Comparison of ENCODE assay signal across 2 cellular contexts in the genomic region with DNA sequence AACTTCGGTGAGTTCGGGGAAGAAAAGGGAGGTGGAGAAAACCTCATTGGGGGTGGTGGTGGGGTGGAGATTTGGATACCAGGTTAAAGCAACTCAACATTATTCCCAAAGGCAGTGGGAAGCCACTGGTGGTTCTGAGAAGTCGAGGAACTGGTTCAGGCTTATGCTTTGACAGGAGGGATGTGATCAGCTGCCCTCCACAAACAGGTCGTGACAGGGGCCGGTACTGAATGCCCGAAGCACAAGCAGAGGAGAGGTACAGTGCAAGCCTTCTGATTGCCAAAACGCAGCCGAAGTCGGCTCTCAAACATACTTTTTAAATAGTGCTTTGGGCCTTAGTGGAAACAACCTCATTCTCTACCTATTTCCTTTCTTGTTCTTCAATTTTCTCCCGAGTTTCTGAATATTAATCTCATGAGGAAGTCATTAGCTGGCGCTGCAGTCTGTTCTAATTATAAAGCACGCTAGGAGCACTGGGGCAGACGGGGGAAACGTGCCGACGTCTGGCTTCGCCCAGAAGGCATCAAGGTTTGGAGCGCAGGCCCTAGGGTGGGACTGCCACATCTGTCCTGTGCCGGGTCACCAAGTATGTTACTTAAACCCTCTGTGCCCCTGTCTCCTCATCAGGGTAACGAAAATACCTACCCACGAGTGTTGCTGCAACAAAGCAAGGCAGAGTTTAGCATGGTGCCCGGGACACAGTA.
TF ChIP-seq lines count a peak whose summit lies in the region.

No MANE protein-coding gene starts in this region.

TF ChIP-seq in WTC11, 78 proteins besides CTCF, POLR2A, EP300 and RAD21 (continues in another document):
- TF ChIP-seq NR2C2 (CRISPR knock-in tag; IDR thresholded peaks at IDR 0.05): no peak
- TF ChIP-seq, protein P1, sequence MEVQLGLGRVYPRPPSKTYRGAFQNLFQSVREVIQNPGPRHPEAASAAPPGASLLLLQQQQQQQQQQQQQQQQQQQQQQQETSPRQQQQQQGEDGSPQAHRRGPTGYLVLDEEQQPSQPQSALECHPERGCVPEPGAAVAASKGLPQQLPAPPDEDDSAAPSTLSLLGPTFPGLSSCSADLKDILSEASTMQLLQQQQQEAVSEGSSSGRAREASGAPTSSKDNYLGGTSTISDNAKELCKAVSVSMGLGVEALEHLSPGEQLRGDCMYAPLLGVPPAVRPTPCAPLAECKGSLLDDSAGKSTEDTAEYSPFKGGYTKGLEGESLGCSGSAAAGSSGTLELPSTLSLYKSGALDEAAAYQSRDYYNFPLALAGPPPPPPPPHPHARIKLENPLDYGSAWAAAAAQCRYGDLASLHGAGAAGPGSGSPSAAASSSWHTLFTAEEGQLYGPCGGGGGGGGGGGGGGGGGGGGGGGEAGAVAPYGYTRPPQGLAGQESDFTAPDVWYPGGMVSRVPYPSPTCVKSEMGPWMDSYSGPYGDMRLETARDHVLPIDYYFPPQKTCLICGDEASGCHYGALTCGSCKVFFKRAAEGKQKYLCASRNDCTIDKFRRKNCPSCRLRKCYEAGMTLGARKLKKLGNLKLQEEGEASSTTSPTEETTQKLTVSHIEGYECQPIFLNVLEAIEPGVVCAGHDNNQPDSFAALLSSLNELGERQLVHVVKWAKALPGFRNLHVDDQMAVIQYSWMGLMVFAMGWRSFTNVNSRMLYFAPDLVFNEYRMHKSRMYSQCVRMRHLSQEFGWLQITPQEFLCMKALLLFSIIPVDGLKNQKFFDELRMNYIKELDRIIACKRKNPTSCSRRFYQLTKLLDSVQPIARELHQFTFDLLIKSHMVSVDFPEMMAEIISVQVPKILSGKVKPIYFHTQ (CRISPR knock-in tag; IDR thresholded peaks at IDR 0.05): no peak
- no peak for TF ChIP-seq ZNF138 (CRISPR knock-in tag; conservative IDR thresholded peaks at IDR 0.05)
- no peak for TF ChIP-seq JUN (CRISPR knock-in tag; IDR thresholded peaks at IDR 0.05)
- no peak for TF ChIP-seq PRDM15 (CRISPR knock-in tag; IDR thresholded peaks at IDR 0.05)
- no peak for TF ChIP-seq CREB1 (CRISPR knock-in tag; IDR thresholded peaks at IDR 0.05)
- no peak for TF ChIP-seq ZMAT4 (CRISPR knock-in tag; IDR thresholded peaks at IDR 0.05)
- TF ChIP-seq, protein P2, sequence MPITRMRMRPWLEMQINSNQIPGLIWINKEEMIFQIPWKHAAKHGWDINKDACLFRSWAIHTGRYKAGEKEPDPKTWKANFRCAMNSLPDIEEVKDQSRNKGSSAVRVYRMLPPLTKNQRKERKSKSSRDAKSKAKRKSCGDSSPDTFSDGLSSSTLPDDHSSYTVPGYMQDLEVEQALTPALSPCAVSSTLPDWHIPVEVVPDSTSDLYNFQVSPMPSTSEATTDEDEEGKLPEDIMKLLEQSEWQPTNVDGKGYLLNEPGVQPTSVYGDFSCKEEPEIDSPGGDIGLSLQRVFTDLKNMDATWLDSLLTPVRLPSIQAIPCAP (CRISPR knock-in tag; IDR thresholded peaks at IDR 0.05): no peak
- TF ChIP-seq HMGA2 (CRISPR knock-in tag; IDR thresholded peaks at IDR 0.05): no peak
- TF ChIP-seq ZBTB21 (CRISPR knock-in tag; IDR thresholded peaks at IDR 0.05; ENCODE audit: borderline replicate concordance): no peak
- no peak for TF ChIP-seq NFE2L1 (CRISPR knock-in tag; IDR thresholded peaks at IDR 0.05)
- no peak for TF ChIP-seq OVOL2 (CRISPR knock-in tag; IDR thresholded peaks at IDR 0.05; ENCODE audit: borderline replicate concordance)
- TF ChIP-seq GTF2I (CRISPR knock-in tag; conservative IDR thresholded peaks at IDR 0.05): no peak
- TF ChIP-seq ZNF423 (CRISPR knock-in tag; IDR thresholded peaks at IDR 0.05): no peak
- TF ChIP-seq NR3C1 (CRISPR knock-in tag; conservative IDR thresholded peaks at IDR 0.05; ENCODE audit: low read depth): no peak
- no peak for TF ChIP-seq ETV6 (CRISPR knock-in tag; IDR thresholded peaks at IDR 0.05)
- TF ChIP-seq ATF1 (CRISPR knock-in tag; IDR thresholded peaks at IDR 0.05): no peak
- no peak for TF ChIP-seq MYBL2 (CRISPR knock-in tag; IDR thresholded peaks at IDR 0.05)

TF ChIP-seq in HepG2, 621 proteins besides CTCF, POLR2A, EP300 and RAD21:
- TF ChIP-seq NFIC (IDR thresholded peaks at IDR 0.05; ENCODE audit: low read length) (no peak), AGO1 (IDR thresholded peaks at IDR 0.05; ENCODE audit: low read depth, low read length, poor library complexity, severe bottlenecking) (no peak), PRPF4 (IDR thresholded peaks at IDR 0.05; ENCODE audit: low read depth, low read length, poor library complexity, severe bottlenecking) (no peak), ADNP (CRISPR knock-in tag; IDR thresholded peaks at IDR 0.05) (no peak), GMEB1 (CRISPR knock-in tag; IDR thresholded peaks at IDR 0.05; ENCODE audit: borderline replicate concordance) (no peak), ZNF3 (CRISPR knock-in tag; IDR thresholded peaks at IDR 0.05) (no peak), ONECUT2 (CRISPR knock-in tag; IDR thresholded peaks at IDR 0.05) (no peak), ZNF496 (CRISPR knock-in tag; IDR thresholded peaks at IDR 0.05; ENCODE audit: insufficient replicate concordance) (no peak)
- TF ChIP-seq, protein P3, sequence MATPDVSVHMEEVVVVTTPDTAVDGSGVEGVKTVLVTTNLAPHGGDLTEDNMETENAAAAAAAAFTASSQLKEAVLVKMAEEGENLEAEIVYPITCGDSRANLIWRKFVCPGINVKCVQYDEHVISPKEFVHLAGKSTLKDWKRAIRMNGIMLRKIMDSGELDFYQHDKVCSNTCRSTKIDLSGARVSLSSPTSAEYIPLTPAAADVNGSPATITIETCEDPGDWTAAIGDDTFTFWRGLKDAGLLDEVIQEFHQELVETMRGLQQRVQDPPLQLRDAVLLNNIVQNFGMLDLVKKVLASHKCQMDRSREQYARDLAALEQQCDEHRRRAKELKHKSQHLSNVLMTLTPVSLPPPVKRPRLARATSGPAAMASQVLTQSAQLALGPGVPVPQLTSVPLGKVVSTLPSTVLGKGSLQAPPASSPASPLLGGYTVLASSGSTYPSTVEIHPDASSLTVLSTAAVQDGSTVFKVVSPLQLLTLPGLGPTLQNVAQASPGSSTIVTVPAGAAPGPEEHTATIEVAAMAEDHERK (CRISPR knock-in tag; IDR thresholded peaks at IDR 0.05; ENCODE audit: low read depth): no peak
TF ChIP-seq in HepG2: peak in this region for 0.
